ENCODE assay signal across 10 cellular contexts in genomic region chr5:151664694-151665583, GRCh38. TPM values are rescaled to one million over a fixed set of nuclear protein-coding genes. Genes with fewer than 3 reads are reported as not detected.
DNase-seq lines count a peak whose midpoint lies in the region; ATAC-seq and TF ChIP-seq lines count a peak whose summit lies in the region.
"Had no signal": no experiment of that assay in that cellular context is flagged by ENCODE, and none has a peak within 500 bp of the region (broad histone marks: within the 10 kb centered on the region; RNA-seq: fewer than 3 reads in every experiment).

No MANE protein-coding gene starts in this region.

- H3K27me3 ChIP-seq in brain microvascular endothelial cell (replicated peaks) (no peaks in the 10 kb centered on the region), hepatocyte (no peaks in the 10 kb centered on the region), stomach smooth muscle (ENCODE audit: control insufficient read depth in 1 of 2, insufficient read depth in 2 of 2, low read length in 2 of 2) (no peaks in the 10 kb centered on the region)

- no peak for TF ChIP-seq CTCF in brain microvascular endothelial cell (IDR thresholded peaks at IDR 0.05; ENCODE audit: low read depth, low read length, missing control alignments)
- TF ChIP-seq CTCF in hepatocyte (IDR thresholded peaks at IDR 0.05; ENCODE audit: poor library complexity) = no peak
- no peak for TF ChIP-seq CTCF in omental fat pad (IDR thresholded peaks at IDR 0.05)

- H3K36me3 ChIP-seq in brain microvascular endothelial cell (replicated peaks) = peaks cover 90% of the 10 kb centered on the region
- H3K36me3 ChIP-seq in hepatocyte (replicated peaks; ENCODE audit: insufficient read depth, low read depth) = no peaks in the 10 kb centered on the region
- peaks cover 14 to 35% of the 10 kb centered on the region in 2 donors for H3K36me3 ChIP-seq in stomach smooth muscle (ENCODE audit: control insufficient read depth in 2 of 2, insufficient read depth in 2 of 2, low read length in 2 of 2)

- no peak overlapping the region for H3K4me3 ChIP-seq in brain microvascular endothelial cell (ENCODE audit: low read depth, low read length)
- H3K4me3 ChIP-seq in hepatocyte = no peak overlapping the region
- no peak overlapping the region for H3K4me3 ChIP-seq in stomach smooth muscle (ENCODE audit: low read length in 2 of 2)

- peaks cover 9% of the 10 kb centered on the region for H3K79me2 ChIP-seq in hepatocyte

- in situ Hi-C loops in brain microvascular endothelial cell (cut with HindIII; ENCODE audit: low pct_ligation_motif_present, low sequenced_read_pairs) = no loop called here

- H3K9me2 ChIP-seq in hepatocyte (replicated peaks; ENCODE audit: insufficient read depth) = no peaks in the 10 kb centered on the region

- ATAC-seq in HG03280 (IDR thresholded peaks at IDR 0.05; ENCODE audit: unreplicated experiment) = no peak
- no peak for ATAC-seq in omental fat pad (ENCODE audit: low FRiP score)

- H3K9me3 ChIP-seq in hepatocyte (ENCODE audit: low read depth) (no peaks in the 10 kb centered on the region), stomach smooth muscle (ENCODE audit: control insufficient read depth in 2 of 2, low read length in 2 of 2) (no peaks in the 10 kb centered on the region)

- no peak overlapping the region for H2AFZ ChIP-seq in hepatocyte

- no peak overlapping the region for H3K9ac ChIP-seq in stomach smooth muscle (ENCODE audit: low read length in 2 of 2)

- H3K27ac ChIP-seq in brain microvascular endothelial cell (peak overlapping the region; percentile 79), hepatocyte (peak overlapping the region; percentile 46), stomach smooth muscle (ENCODE audit: low read length) (peak overlapping the region; percentile 41)

- peaks cover 5% of the 10 kb centered on the region for H4K20me1 ChIP-seq in hepatocyte (ENCODE audit: insufficient read depth, poor library complexity, severe bottlenecking)

- H3K4me2 ChIP-seq in hepatocyte = no peak overlapping the region

- WGBS in hepatocyte (ENCODE audit: low lambda C conversion rate, missing lambda C conversion rate) = 70% methylated on average over 6 of the region's 6 CpGs

- peaks cover 32% of the 10 kb centered on the region for H3K4me1 ChIP-seq in hepatocyte (ENCODE audit: insufficient read depth)
- peaks cover 34% of the 10 kb centered on the region for H3K4me1 ChIP-seq in stomach smooth muscle (ENCODE audit: control insufficient read depth, insufficient read depth, low read length)

- DNase-seq in GM03348 (ENCODE audit: low spot score) = peak; percentile 61
- DNase-seq in brain microvascular endothelial cell = no peak
- no peak for DNase-seq in hepatocyte (ENCODE audit: low spot score)
- DNase-seq in activated CD4-positive, alpha-beta T cell treated with anti-CD3 and anti-CD28 coated beads for 1 hour = no peak
- DNase-seq in NCI-H2107 (lab: John Stamatoyannopoulos, UW) = no peak
- no peak for DNase-seq in omental fat pad (ENCODE audit: low spot score)
- DNase-seq: activated CD4-positive, alpha-beta memory T cell treated with anti-CD3 and anti-CD28 coated beads, Interleukin-2, amount 10 ng/mL, durations not matched to agents 7 days and 5 days; NCI-H2029 treated with DMSO at 0.1 percent for 48 hours had no signal

RNA-seq across cellular contexts. Expression of gene SPARC, which starts 21.8 kb away (rescaled TPM):
- 4,086 and 4,089 TPM in 2 replicates for total RNA-seq in hepatocyte
- 15,889 and 16,729 TPM in 2 replicates for polyA plus RNA-seq in hepatocyte
- 1,000 to 10,000 TPM in 1 of 4 donors, 100 to 1,000 TPM in 3; 579 to 1,303 (median 656) TPM for total RNA-seq in omental fat pad
